Comparison of ENCODE assay signal across 8 cellular contexts in the genomic region with DNA sequence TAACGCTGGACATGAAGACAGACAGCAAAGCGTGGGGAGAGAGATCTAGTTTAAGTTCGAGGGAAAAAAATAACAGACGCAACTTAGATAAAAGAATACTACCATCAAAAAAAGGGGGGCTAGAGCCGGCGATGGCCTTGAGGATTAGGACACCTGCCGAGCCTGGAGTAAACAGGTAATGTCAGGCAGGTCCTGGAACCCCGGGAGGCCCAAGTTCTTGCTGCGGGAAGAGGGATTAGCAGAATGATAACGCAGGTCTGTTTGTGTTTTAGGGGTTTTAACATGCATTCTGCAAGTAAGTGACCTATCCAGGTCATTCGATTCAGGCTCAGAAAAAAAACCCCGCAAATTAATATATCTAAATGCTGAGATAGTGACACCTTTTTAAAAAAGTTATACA. TPM values are rescaled to one million over a fixed set of nuclear protein-coding genes. Genes with fewer than 3 reads are reported as not detected.
A peak's percentile ranks its signal among the peaks of the same experiment; 100 is the strongest.
DNase-seq lines count a peak whose midpoint lies in the region; ATAC-seq, FAIRE-seq and TF ChIP-seq lines count a peak whose summit lies in the region.

No MANE protein-coding gene starts in this region.

- H3K27me3 ChIP-seq in ACC112 (ENCODE audit: insufficient read depth, low read length) (peaks cover 38% of the 10 kb centered on the region), gastroesophageal sphincter (no peaks in the 10 kb centered on the region)

- H3K4me3 ChIP-seq in ACC112 (ENCODE audit: low read depth, low read length), result peak overlapping the region; percentile 87
- H3K4me3 ChIP-seq in GM12865 (ENCODE audit: low read depth, low read length), result peak overlapping the region; percentile 89
- peak overlapping the region; percentile 89 for H3K4me3 ChIP-seq in gastroesophageal sphincter
- peak overlapping the region; percentile 69 for H3K4me3 ChIP-seq in retinal pigment epithelial cell (ENCODE audit: low read length)

- peak overlapping the region; percentile 59 for H2AFZ ChIP-seq in ACC112 (ENCODE audit: low read length, unreplicated experiment)

- TF ChIP-seq POLR2A in gastroesophageal sphincter (IDR thresholded peaks at IDR 0.05) (no peak), GM12892 (IDR thresholded peaks at IDR 0.05; ENCODE audit: low read depth, low read length) (no peak)

- no peak for ATAC-seq in gastroesophageal sphincter
- no peak for ATAC-seq in GM21619 (IDR thresholded peaks at IDR 0.05; ENCODE audit: unreplicated experiment)

- TF ChIP-seq EP300 in gastroesophageal sphincter (IDR thresholded peaks at IDR 0.05), result no peak

- no peaks in the 10 kb centered on the region for H3K79me2 ChIP-seq in ACC112 (ENCODE audit: control insufficient read depth, insufficient read depth, low read length, unreplicated experiment)

- DNase-seq in GM12865 (ENCODE audit: low read depth) (peak; percentile 12), retinal pigment epithelial cell (ENCODE audit: low read depth) (no peak), GM12892 (ENCODE audit: insufficient read length) (no peak), LoVo (ENCODE audit: low spot score) (no peak)

- H3K36me3 ChIP-seq in ACC112 (ENCODE audit: insufficient read depth, low read length) (no peaks in the 10 kb centered on the region), gastroesophageal sphincter (no peaks in the 10 kb centered on the region)

- H3K27ac ChIP-seq in ACC112 (ENCODE audit: low read depth, low read length), result no peak overlapping the region
- H3K27ac ChIP-seq in VCaP, result peak overlapping the region; percentile 39; the same call in 1 of the 2 replicates
- peak overlapping the region; percentile 55 to 91 (median 86) for H3K27ac ChIP-seq in gastroesophageal sphincter

- no peaks in the 10 kb centered on the region for H3K4me1 ChIP-seq in ACC112 (ENCODE audit: control insufficient read depth, insufficient read depth, low read length, unreplicated experiment)
- H3K4me1 ChIP-seq in gastroesophageal sphincter, result peaks cover 0 to 28% (median 0%) of the 10 kb centered on the region in 3 donors

- H3K9me3 ChIP-seq in gastroesophageal sphincter, result no peaks in the 10 kb centered on the region

- WGBS in gastroesophageal sphincter (ENCODE audit: low coverage in 1 of 2), 2 donors, result 1% methylated on average over 12 of the region's 12 CpGs; no CpG with 5 or more reads in 1 of the 2 donors

- TF ChIP-seq CTCF in GM12865 (IDR thresholded peaks at IDR 0.05; ENCODE audit: insufficient read depth, low read depth, low read length, missing control alignments), result no peak
- no peak for TF ChIP-seq CTCF in VCaP (conservative IDR thresholded peaks at IDR 0.05)
- no peak for TF ChIP-seq CTCF in gastroesophageal sphincter (IDR thresholded peaks at IDR 0.05)
- TF ChIP-seq CTCF in retinal pigment epithelial cell (conservative IDR thresholded peaks at IDR 0.05; ENCODE audit: low read depth, low read length), result no peak

- no peak for FAIRE-seq in GM12892 (lab: Jason Lieb, UNC)

RNA-seq across cellular contexts. Expression of a gene that starts 0.8 kb away (rescaled TPM):
- total RNA-seq in gastroesophageal sphincter, result 1 to 10 TPM; 8.0 to 8.6 (median 8.3) TPM
- 5.6 TPM for polyA plus RNA-seq in GM12892 (2012; ENCODE audit: missing spikeins)
